1 cellular context compared by ENCODE assay signal in the genomic region with DNA sequence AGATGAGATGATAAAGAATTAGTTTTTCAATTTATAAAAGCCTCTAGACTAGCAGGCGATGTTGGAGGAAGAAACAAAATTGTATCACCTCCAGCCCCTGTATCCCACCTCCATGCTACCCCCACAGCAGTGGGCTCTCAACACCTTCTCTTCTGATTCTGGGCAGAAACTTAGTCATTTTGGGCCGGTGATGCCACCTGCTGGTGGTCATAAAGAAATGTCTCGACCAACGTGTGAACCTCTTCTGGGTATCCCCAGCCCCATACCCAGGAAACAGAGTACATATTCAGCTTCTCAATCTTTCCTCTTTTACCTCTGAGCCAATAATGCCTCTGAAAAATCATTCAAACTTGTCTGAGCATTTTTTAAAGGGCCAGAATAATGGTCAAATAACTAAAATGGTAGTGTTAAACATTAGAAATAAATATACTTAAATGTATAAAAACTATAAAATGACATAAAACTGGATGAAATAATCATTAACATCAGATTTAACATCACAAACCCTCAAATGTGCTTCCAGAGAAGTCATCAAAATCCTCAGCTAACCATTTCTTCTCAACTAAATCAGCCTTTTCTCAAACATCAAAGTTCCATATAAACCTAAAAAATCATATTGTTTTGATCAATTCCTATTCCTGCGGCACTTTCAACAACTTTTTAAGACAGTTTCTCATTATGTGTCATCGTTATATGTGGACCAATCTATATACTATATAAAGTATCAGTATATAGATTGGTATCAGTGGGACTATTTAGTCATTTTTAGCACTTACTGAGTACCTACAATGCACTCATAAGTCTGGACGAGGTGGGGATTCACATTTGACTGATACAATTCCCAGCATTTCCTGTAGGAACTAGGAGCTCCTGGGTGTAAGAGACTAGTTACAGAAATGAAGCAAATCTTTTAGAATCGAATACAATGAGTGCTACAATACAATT.
TF ChIP-seq lines count a peak whose summit lies in the region.

No MANE protein-coding gene starts in this region.

TF ChIP-seq in IMR-90, 13 proteins besides CTCF, POLR2A, EP300 and RAD21:
- TF ChIP-seq SMC3 (IDR thresholded peaks at IDR 0.05; ENCODE audit: low read depth, low read length) (peak; percentile 55), NFE2L2 (IDR thresholded peaks at IDR 0.05; ENCODE audit: low read depth, low read length) (no peak)
TF ChIP-seq in IMR-90: peak in this region for 1.
